In the genomic region with DNA sequence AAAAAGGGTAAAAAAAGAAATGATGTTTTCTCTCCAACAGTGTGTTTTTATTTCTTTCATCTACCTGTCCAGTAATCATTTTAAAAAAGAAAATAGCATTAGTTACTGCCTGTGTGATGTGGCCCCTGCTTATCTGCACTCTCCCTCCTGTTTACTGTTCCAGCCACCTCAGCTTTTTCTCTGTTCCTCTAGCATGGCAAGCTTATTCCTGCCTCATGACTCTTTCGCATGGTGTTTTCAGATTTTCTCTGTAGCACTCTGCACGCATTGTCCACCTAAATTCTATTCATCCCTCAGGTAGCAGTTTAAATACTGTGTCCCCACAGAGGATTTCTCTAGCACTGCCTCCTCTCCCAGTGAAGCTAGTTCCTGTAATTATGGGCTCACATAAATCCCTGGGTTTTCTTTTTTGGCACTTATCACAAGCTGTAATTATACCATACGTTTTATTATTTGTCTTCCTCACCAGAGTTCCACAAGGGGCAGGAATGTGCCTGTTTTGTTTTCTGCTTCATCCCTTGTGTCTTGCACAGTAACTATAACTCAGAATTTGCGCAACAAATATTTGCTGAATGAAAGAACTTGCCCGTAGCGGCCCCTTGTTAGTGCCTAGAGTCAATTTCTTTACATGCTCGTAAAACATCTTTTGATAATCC, we compare ENCODE assay signal across 11 cellular contexts. TPM values are rescaled to one million over a fixed set of nuclear protein-coding genes. Genes with fewer than 3 reads are reported as not detected.
DNase-seq lines count a peak whose midpoint lies in the region; ATAC-seq lines count a peak whose summit lies in the region.
"Had no signal": no experiment of that assay in that cellular context is flagged by ENCODE, and none has a peak within 500 bp of the region (broad histone marks: within the 10 kb centered on the region; RNA-seq: fewer than 3 reads in every experiment).

No MANE protein-coding gene starts in this region.

- in situ Hi-C loops in KBM-7 (cut with MboI; ENCODE audit: low pct_unique_long_range_greater_than_20kb, low sequenced_read_pairs), result no loop called here

- no peaks in the 10 kb centered on the region for H3K9me3 ChIP-seq in esophagus (ENCODE audit: control insufficient read depth in 2 of 2, insufficient read depth in 1 of 2, low read depth in 1 of 2, low read length in 1 of 2)
- H3K9me3 ChIP-seq: pancreas had no signal

- H3K4me1 Mint-ChIP-seq in activated CD8-positive, alpha-beta memory T cell treated with anti-CD3 and anti-CD28 coated beads, Interleukin-2, amount 10 ng/mL, durations not matched to agents 7 days and 5 days, result no peaks in the 10 kb centered on the region
- no peaks in the 10 kb centered on the region for H3K4me1 Mint-ChIP-seq in stimulated activated naive B cell treated with anti-CD40 and anti-IgM and Interleukin-4, amounts not matched to agents 10 μg/mL and 1 μg/mL and 100 μg/mL, for 72 hours
- H3K4me1 Mint-ChIP-seq: CD14-positive monocyte had no signal

- ATAC-seq in activated CD8-positive, alpha-beta memory T cell treated with anti-CD3 and anti-CD28 coated beads, Interleukin-2, amount 10 ng/mL, durations not matched to agents 7 days and 5 days, result no peak
- ATAC-seq in stimulated activated naive B cell treated with anti-CD40 and anti-IgM and Interleukin-4, amounts not matched to agents 10 μg/mL and 1 μg/mL and 100 μg/mL, for 72 hours (replicated peaks), result no peak
- ATAC-seq in GM18909 (IDR thresholded peaks at IDR 0.05; ENCODE audit: poor library complexity, unreplicated experiment), result no peak
- ATAC-seq: pancreas had no signal

- no peaks in the 10 kb centered on the region for H3K9me3 Mint-ChIP-seq in activated CD8-positive, alpha-beta memory T cell treated with anti-CD3 and anti-CD28 coated beads, Interleukin-2, amount 10 ng/mL, durations not matched to agents 7 days and 5 days (ENCODE audit: low read depth)
- no peaks in the 10 kb centered on the region for H3K9me3 Mint-ChIP-seq in stimulated activated naive B cell treated with anti-CD40 and anti-IgM and Interleukin-4, amounts not matched to agents 10 μg/mL and 1 μg/mL and 100 μg/mL, for 72 hours

- peak overlapping the region; percentile 28 for H3K27ac Mint-ChIP-seq in activated CD8-positive, alpha-beta memory T cell treated with anti-CD3 and anti-CD28 coated beads, Interleukin-2, amount 10 ng/mL, durations not matched to agents 7 days and 5 days
- H3K27ac Mint-ChIP-seq in stimulated activated naive B cell treated with anti-CD40 and anti-IgM and Interleukin-4, amounts not matched to agents 10 μg/mL and 1 μg/mL and 100 μg/mL, for 72 hours, result peak overlapping the region; percentile 16
- H3K27ac Mint-ChIP-seq: CD14-positive monocyte had no signal

- no peaks in the 10 kb centered on the region for H3K4me1 ChIP-seq in esophagus (ENCODE audit: control insufficient read depth in 2 of 2, insufficient read depth in 2 of 2, low read length in 1 of 2)
- H3K4me1 ChIP-seq: pancreas had no signal

- WGBS in esophagus, 2 donors, result 40 to 60% methylated on average over 7 of the region's 7 CpGs

- no peak overlapping the region for H3K4me3 Mint-ChIP-seq in activated CD8-positive, alpha-beta memory T cell treated with anti-CD3 and anti-CD28 coated beads, Interleukin-2, amount 10 ng/mL, durations not matched to agents 7 days and 5 days
- H3K4me3 Mint-ChIP-seq in stimulated activated naive B cell treated with anti-CD40 and anti-IgM and Interleukin-4, amounts not matched to agents 10 μg/mL and 1 μg/mL and 100 μg/mL, for 72 hours, result no peak overlapping the region
- H3K4me3 Mint-ChIP-seq: CD14-positive monocyte had no signal

- H3K27me3 Mint-ChIP-seq in activated CD8-positive, alpha-beta memory T cell treated with anti-CD3 and anti-CD28 coated beads, Interleukin-2, amount 10 ng/mL, durations not matched to agents 7 days and 5 days, result no peaks in the 10 kb centered on the region
- no peaks in the 10 kb centered on the region for H3K27me3 Mint-ChIP-seq in stimulated activated naive B cell treated with anti-CD40 and anti-IgM and Interleukin-4, amounts not matched to agents 10 μg/mL and 1 μg/mL and 100 μg/mL, for 72 hours

- H3K27ac ChIP-seq in esophagus (ENCODE audit: low read depth in 2 of 2, low read length in 1 of 2), result peak overlapping the region; percentile 21 to 64
- H3K27ac ChIP-seq: pancreas had no signal

- peaks cover 3% of the 10 kb centered on the region for H3K36me3 Mint-ChIP-seq in activated CD8-positive, alpha-beta memory T cell treated with anti-CD3 and anti-CD28 coated beads, Interleukin-2, amount 10 ng/mL, durations not matched to agents 7 days and 5 days
- H3K36me3 Mint-ChIP-seq in stimulated activated naive B cell treated with anti-CD40 and anti-IgM and Interleukin-4, amounts not matched to agents 10 μg/mL and 1 μg/mL and 100 μg/mL, for 72 hours, result peaks cover 7 to 10% of the 10 kb centered on the region in 2 donors
- H3K36me3 Mint-ChIP-seq: CD14-positive monocyte had no signal

- H3K4me3 ChIP-seq in esophagus (ENCODE audit: low read depth in 1 of 2, low read length in 2 of 2), result no peak overlapping the region
- H3K4me3 ChIP-seq: pancreas had no signal

- CTCF ChIA-PET in activated CD8-positive, alpha-beta memory T cell treated with anti-CD3 and anti-CD28 coated beads, Interleukin-2, amount 10 ng/mL, durations not matched to agents 7 days and 5 days (lab: Charles Lee), result no interaction called here

- H3K27me3 ChIP-seq in esophagus (ENCODE audit: control insufficient read depth in 1 of 2, insufficient read depth in 2 of 2, low read length in 2 of 2), result no peaks in the 10 kb centered on the region
- H3K27me3 ChIP-seq: pancreas had no signal

- no peaks in the 10 kb centered on the region for H3K36me3 ChIP-seq in esophagus (ENCODE audit: control insufficient read depth in 2 of 2, insufficient read depth in 2 of 2, low read length in 1 of 2)
- H3K36me3 ChIP-seq: pancreas had no signal

- DNase-seq in activated CD8-positive, alpha-beta memory T cell treated with anti-CD3 and anti-CD28 coated beads, Interleukin-2, amount 10 ng/mL, durations not matched to agents 7 days and 5 days, result no peak
- no peak for DNase-seq in activated CD8-positive, alpha-beta memory T cell treated with anti-CD3 and anti-CD28 coated beads, Interleukin-2, amount 50 U/mL, for 48 hours
- DNase-seq in NCI-H146 treated with DMSO at 0.1 percent for 48 hours (lab: John Stamatoyannopoulos, UW; ENCODE audit: unreplicated experiment) (peak; percentile 85), COLO829 (ENCODE audit: low spot score) (no peak), KBM-7 (no peak)
- DNase-seq in stimulated activated naive B cell treated with anti-CD40 and anti-IgM and Interleukin-4, amounts not matched to agents 10 μg/mL and 1 μg/mL and 100 μg/mL, for 72 hours, result no peak
- DNase-seq: NCI-H526 treated with DMSO at 0.1 percent for 48 hours, pancreas had no signal

RNA-seq across cellular contexts. Expression of gene LRIG2, which starts 51.4 kb away (rescaled TPM):
- 10 to 100 TPM; 10.2 to 13.6 TPM for total RNA-seq in activated CD8-positive, alpha-beta memory T cell treated with anti-CD3 and anti-CD28 coated beads, Interleukin-2, amount 10 ng/mL, durations not matched to agents 7 days and 5 days
- polyA plus RNA-seq in esophagus, result 1 to 10 TPM; 2.6 to 3.5 TPM
